ENCODE assay signal across 16 cellular contexts in the genomic region with DNA sequence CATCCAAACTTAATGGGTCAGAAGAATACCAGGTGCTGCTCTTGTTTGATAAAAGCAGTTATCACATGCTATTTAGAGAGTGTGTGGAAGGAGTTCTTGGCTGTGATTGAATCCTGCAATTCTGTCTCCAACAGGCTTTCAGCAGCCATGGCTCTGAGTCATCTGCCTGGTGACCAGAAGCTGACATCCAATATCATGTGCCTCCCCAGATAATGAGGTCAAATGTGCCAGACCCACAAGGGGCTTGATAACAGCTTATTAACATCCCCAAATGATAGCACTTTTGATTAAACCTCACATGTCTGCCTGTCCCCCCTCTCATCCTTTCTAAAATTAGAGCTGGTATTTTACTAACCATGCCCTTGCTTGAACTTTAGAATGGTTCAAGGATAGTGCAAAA.
DNase-seq lines count a peak whose midpoint lies in the region; ATAC-seq and TF ChIP-seq lines count a peak whose summit lies in the region.
"Had no signal": no experiment of that assay in that cellular context is flagged by ENCODE, and none has a peak within 500 bp of the region (broad histone marks: within the 10 kb centered on the region; RNA-seq: fewer than 3 reads in every experiment).

No MANE protein-coding gene starts in this region.

- peaks cover 2 to 4% of the 10 kb centered on the region in 2 donors for H3K9me3 Mint-ChIP-seq in activated T-cell treated with anti-CD3 and anti-CD28 coated beads, Interleukin-2, amount 50 U/mL, for 72 hours

- H3K4me3 Mint-ChIP-seq in activated T-cell treated with anti-CD3 and anti-CD28 coated beads, Interleukin-2, amount 50 U/mL, for 72 hours: no peak overlapping the region
- H3K4me3 Mint-ChIP-seq: brain, IgD-negative memory B cell, immature natural killer cell, natural killer cell, WTC11 had no signal

- DNase-seq in NCI-H1092 (lab: John Stamatoyannopoulos, UW): peak; percentile 70
- no peak for DNase-seq in NCI-H1092 treated with DMSO at 0.1 percent for 48 hours (lab: John Stamatoyannopoulos, UW)
- DNase-seq in NCI-H774 (lab: John Stamatoyannopoulos, UW): peak; percentile 56
- DNase-seq in fibroblast of villous mesenchyme (ENCODE audit: low read depth): peak; percentile 23
- DNase-seq in skeletal muscle cell (ENCODE audit: low read depth): peak; percentile 10
- DNase-seq in activated CD4-positive, alpha-beta T cell treated with anti-CD3 and anti-CD28 coated beads for 1 hour: no peak
- DNase-seq in activated T-cell treated with anti-CD3 and anti-CD28 coated beads, Interleukin-2, amount 50 U/mL, for 72 hours: no peak
- DNase-seq in stimulated activated CD4-positive, alpha-beta T cell treated with anti-CD3 and anti-CD28 coated beads, Interleukin-4, amount 100 ng/mL, for 1 hour: no peak
- DNase-seq: DMS 273 treated with DMSO at 0.1 percent for 48 hours, immature natural killer cell, natural killer cell, SHP77 treated with DMSO at 0.1 percent for 48 hours had no signal

- ATAC-seq in activated T-cell treated with anti-CD3 and anti-CD28 coated beads, Interleukin-2, amount 50 U/mL, for 72 hours (replicated peaks in 1 of 2): no peak
- ATAC-seq: natural killer cell, WTC11 had no signal

- no peak for TF ChIP-seq CTCF in fibroblast of villous mesenchyme (IDR thresholded peaks at IDR 0.05; ENCODE audit: insufficient read depth, low read depth, low read length)

- no peaks in the 10 kb centered on the region for H3K4me1 Mint-ChIP-seq in activated T-cell treated with anti-CD3 and anti-CD28 coated beads, Interleukin-2, amount 50 U/mL, for 72 hours (ENCODE audit: low read depth)
- H3K4me1 Mint-ChIP-seq: IgD-negative memory B cell had no signal

- H3K27ac Mint-ChIP-seq in activated T-cell treated with anti-CD3 and anti-CD28 coated beads, Interleukin-2, amount 50 U/mL, for 72 hours: no peak overlapping the region
- H3K27ac Mint-ChIP-seq: brain, IgD-negative memory B cell, immature natural killer cell, natural killer cell, WTC11 had no signal

- no peaks in the 10 kb centered on the region for H3K27me3 Mint-ChIP-seq in activated T-cell treated with anti-CD3 and anti-CD28 coated beads, Interleukin-2, amount 50 U/mL, for 72 hours (ENCODE audit: low read depth)
- H3K27me3 Mint-ChIP-seq: brain had no signal

- no peaks in the 10 kb centered on the region for H3K36me3 Mint-ChIP-seq in activated T-cell treated with anti-CD3 and anti-CD28 coated beads, Interleukin-2, amount 50 U/mL, for 72 hours (ENCODE audit: insufficient read depth in 2 of 2)
- H3K36me3 Mint-ChIP-seq: brain, IgD-negative memory B cell, natural killer cell had no signal

- no peak overlapping the region for H3K4me3 ChIP-seq in fibroblast of villous mesenchyme (ENCODE audit: low read depth, low read length)
- H3K4me3 ChIP-seq in skeletal muscle cell (ENCODE audit: low read depth, low read length): no peak overlapping the region
- H3K4me3 ChIP-seq: tibial nerve had no signal

Comparison
In these comparisons a context has a peak if more than half of its experiments do, and no peak if none do; other contexts are left out.
1. DNase-seq: peak in NCI-H1092 (single experiment), NCI-H774 (single experiment), fibroblast of villous mesenchyme (single experiment) and skeletal muscle cell (single experiment); none in NCI-H1092 treated with DMSO at 0.1 percent for 48 hours (single experiment), activated CD4-positive, alpha-beta T cell treated with anti-CD3 and anti-CD28 coated beads for 1 hour (single experiment), activated T-cell treated with anti-CD3 and anti-CD28 coated beads, Interleukin-2, amount 50 U/mL, for 72 hours (0 of 2) and stimulated activated CD4-positive, alpha-beta T cell treated with anti-CD3 and anti-CD28 coated beads, Interleukin-4, amount 100 ng/mL, for 1 hour (single experiment).